3 cellular contexts compared by ENCODE assay signal in the genomic region with DNA sequence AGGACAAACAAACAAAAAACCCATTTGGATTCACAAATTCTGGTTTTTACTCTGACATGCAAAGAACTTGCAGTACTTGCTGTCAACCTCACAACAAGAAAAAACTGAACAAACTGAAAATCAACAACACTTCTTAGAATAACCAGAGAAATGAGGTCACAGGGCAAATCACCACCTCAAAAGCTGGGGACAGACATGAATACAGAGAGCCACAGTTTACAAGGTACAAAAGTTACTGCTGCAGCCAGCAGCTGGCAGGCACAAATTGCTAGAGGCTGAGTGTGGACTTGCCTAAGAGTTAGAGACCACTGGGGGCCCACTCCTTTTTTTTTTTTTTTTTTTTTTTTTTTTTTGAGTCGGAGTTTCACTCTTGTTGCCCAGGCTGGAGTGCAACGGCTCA.
A peak's percentile ranks its signal among the peaks of the same experiment; 100 is the strongest.
TF ChIP-seq lines count a peak whose summit lies in the region.

No MANE protein-coding gene starts in this region.

TF ChIP-seq in GM23338, 12 proteins besides CTCF, POLR2A, EP300 and RAD21 (continues in another document):
- TF ChIP-seq JUNB (IDR thresholded peaks at IDR 0.05; ENCODE audit: unreplicated experiment) (no peak), STAT1 (IDR thresholded peaks at IDR 0.05; ENCODE audit: unreplicated experiment) (no peak), ZNF114 (CRISPR knock-in tag; IDR thresholded peaks at IDR 0.05) (no peak), EZH2 (IDR thresholded peaks at IDR 0.05; ENCODE audit: low read depth, unreplicated experiment) (no peak), POLR2AphosphoS5 (IDR thresholded peaks at IDR 0.05; ENCODE audit: low read depth) (no peak), NANOG (IDR thresholded peaks at IDR 0.05; ENCODE audit: borderline replicate concordance) (no peak), ZNF331 (CRISPR knock-in tag; IDR thresholded peaks at IDR 0.05; ENCODE audit: low read depth) (no peak), EZH2phosphoT487 (IDR thresholded peaks at IDR 0.05; ENCODE audit: unreplicated experiment) (no peak), ETS1 (IDR thresholded peaks at IDR 0.05) (no peak)

TF ChIP-seq in K562, 482 proteins besides CTCF, POLR2A, EP300 and RAD21:
- TF ChIP-seq ZNF282 (CRISPR knock-in tag; IDR thresholded peaks at IDR 0.05) (no peak), NCOR1 (IDR thresholded peaks at IDR 0.05) (0 out of 2 replicates have a peak, but pooled peaks have one; percentile 8), NCOA2 (IDR thresholded peaks at IDR 0.05; ENCODE audit: partially characterized antibody in 2 of 2) (peak in 1 of 2 experiments; percentile 31)
TF ChIP-seq in K562: peak in this region for 2.

TF ChIP-seq in WTC11, 78 proteins besides CTCF, POLR2A, EP300 and RAD21:
- TF ChIP-seq ATF2 (CRISPR knock-in tag; IDR thresholded peaks at IDR 0.05; ENCODE audit: borderline replicate concordance, low read depth) (no peak), RORB (CRISPR knock-in tag; IDR thresholded peaks at IDR 0.05) (no peak), ZNF396 (CRISPR knock-in tag; IDR thresholded peaks at IDR 0.05; ENCODE audit: borderline replicate concordance) (no peak), CDX4 (CRISPR knock-in tag; IDR thresholded peaks at IDR 0.05; ENCODE audit: borderline replicate concordance) (no peak), ZNF138 (CRISPR knock-in tag; conservative IDR thresholded peaks at IDR 0.05) (no peak), GRHL2 (CRISPR knock-in tag; IDR thresholded peaks at IDR 0.05; ENCODE audit: insufficient replicate concordance, severe bottlenecking) (no peak), ATF1 (CRISPR knock-in tag; IDR thresholded peaks at IDR 0.05) (no peak), NFYB (CRISPR knock-in tag; conservative IDR thresholded peaks at IDR 0.05; ENCODE audit: low read depth) (no peak)
- TF ChIP-seq, protein P1, sequence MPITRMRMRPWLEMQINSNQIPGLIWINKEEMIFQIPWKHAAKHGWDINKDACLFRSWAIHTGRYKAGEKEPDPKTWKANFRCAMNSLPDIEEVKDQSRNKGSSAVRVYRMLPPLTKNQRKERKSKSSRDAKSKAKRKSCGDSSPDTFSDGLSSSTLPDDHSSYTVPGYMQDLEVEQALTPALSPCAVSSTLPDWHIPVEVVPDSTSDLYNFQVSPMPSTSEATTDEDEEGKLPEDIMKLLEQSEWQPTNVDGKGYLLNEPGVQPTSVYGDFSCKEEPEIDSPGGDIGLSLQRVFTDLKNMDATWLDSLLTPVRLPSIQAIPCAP (CRISPR knock-in tag; IDR thresholded peaks at IDR 0.05), result no peak
TF ChIP-seq in WTC11: peak in this region for 0.
